ENCODE assay signal across 2 cellular contexts in genomic region chr1:229888561-229889001, GRCh38.
TF ChIP-seq lines count a peak whose summit lies in the region.

No MANE protein-coding gene starts in this region.

TF ChIP-seq in liver, 16 proteins besides CTCF, POLR2A, EP300 and RAD21:
- TF ChIP-seq JUND (IDR thresholded peaks at IDR 0.05) (no peak), HNF4G (IDR thresholded peaks at IDR 0.05) (no peak), NR2F2 (IDR thresholded peaks at IDR 0.05) (no peak), TAF1 (conservative IDR thresholded peaks at IDR 0.05) (no peak), GABPA (IDR thresholded peaks at IDR 0.05 in 1 of 2, conservative IDR thresholded peaks at IDR 0.05 in 1 of 2) (no peak), RXRA (IDR thresholded peaks at IDR 0.05) (no peak), ATF3 (IDR thresholded peaks at IDR 0.05) (no peak), SP1 (IDR thresholded peaks at IDR 0.05) (no peak), FOXA2 (IDR thresholded peaks at IDR 0.05) (no peak), HNF4A (conservative IDR thresholded peaks at IDR 0.05) (no peak)
- TF ChIP-seq, protein P1, sequence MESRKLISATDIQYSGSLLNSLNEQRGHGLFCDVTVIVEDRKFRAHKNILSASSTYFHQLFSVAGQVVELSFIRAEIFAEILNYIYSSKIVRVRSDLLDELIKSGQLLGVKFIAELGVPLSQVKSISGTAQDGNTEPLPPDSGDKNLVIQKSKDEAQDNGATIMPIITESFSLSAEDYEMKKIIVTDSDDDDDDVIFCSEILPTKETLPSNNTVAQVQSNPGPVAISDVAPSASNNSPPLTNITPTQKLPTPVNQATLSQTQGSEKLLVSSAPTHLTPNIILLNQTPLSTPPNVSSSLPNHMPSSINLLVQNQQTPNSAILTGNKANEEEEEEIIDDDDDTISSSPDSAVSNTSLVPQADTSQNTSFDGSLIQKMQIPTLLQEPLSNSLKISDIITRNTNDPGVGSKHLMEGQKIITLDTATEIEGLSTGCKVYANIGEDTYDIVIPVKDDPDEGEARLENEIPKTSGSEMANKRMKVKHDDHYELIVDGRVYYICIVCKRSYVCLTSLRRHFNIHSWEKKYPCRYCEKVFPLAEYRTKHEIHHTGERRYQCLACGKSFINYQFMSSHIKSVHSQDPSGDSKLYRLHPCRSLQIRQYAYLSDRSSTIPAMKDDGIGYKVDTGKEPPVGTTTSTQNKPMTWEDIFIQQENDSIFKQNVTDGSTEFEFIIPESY (IDR thresholded peaks at IDR 0.05), result no peak

TF ChIP-seq in HepG2, 621 proteins besides CTCF, POLR2A, EP300 and RAD21:
- TF ChIP-seq, protein P2, sequence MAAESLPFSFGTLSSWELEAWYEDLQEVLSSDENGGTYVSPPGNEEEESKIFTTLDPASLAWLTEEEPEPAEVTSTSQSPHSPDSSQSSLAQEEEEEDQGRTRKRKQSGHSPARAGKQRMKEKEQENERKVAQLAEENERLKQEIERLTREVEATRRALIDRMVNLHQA (CRISPR knock-in tag; IDR thresholded peaks at IDR 0.05), result no peak
- TF ChIP-seq CC2D1A (CRISPR knock-in tag; IDR thresholded peaks at IDR 0.05) (no peak), GLI4 (CRISPR knock-in tag; IDR thresholded peaks at IDR 0.05; ENCODE audit: borderline replicate concordance) (no peak), ZSCAN29 (CRISPR knock-in tag; conservative IDR thresholded peaks at IDR 0.05) (no peak), REL (CRISPR knock-in tag; conservative IDR thresholded peaks at IDR 0.05) (no peak), MXD4 (CRISPR knock-in tag; IDR thresholded peaks at IDR 0.05) (no peak), FOSL2 (CRISPR knock-in tag; IDR thresholded peaks at IDR 0.05) (no peak), ZNF333 (CRISPR knock-in tag; IDR thresholded peaks at IDR 0.05; ENCODE audit: borderline replicate concordance) (no peak), JUNB (CRISPR knock-in tag; IDR thresholded peaks at IDR 0.05; ENCODE audit: borderline replicate concordance) (no peak), ZNF263 (CRISPR knock-in tag; IDR thresholded peaks at IDR 0.05) (no peak), ZFP36L2 (CRISPR knock-in tag; IDR thresholded peaks at IDR 0.05) (no peak), ZKSCAN5 (CRISPR knock-in tag; IDR thresholded peaks at IDR 0.05) (no peak), HNF4G (IDR thresholded peaks at IDR 0.05; ENCODE audit: borderline replicate concordance, low read depth, low read length) (no peak), HNF4G (CRISPR knock-in tag; IDR thresholded peaks at IDR 0.05; ENCODE audit: borderline replicate concordance, low read depth) (no peak)
- TF ChIP-seq, protein P3, sequence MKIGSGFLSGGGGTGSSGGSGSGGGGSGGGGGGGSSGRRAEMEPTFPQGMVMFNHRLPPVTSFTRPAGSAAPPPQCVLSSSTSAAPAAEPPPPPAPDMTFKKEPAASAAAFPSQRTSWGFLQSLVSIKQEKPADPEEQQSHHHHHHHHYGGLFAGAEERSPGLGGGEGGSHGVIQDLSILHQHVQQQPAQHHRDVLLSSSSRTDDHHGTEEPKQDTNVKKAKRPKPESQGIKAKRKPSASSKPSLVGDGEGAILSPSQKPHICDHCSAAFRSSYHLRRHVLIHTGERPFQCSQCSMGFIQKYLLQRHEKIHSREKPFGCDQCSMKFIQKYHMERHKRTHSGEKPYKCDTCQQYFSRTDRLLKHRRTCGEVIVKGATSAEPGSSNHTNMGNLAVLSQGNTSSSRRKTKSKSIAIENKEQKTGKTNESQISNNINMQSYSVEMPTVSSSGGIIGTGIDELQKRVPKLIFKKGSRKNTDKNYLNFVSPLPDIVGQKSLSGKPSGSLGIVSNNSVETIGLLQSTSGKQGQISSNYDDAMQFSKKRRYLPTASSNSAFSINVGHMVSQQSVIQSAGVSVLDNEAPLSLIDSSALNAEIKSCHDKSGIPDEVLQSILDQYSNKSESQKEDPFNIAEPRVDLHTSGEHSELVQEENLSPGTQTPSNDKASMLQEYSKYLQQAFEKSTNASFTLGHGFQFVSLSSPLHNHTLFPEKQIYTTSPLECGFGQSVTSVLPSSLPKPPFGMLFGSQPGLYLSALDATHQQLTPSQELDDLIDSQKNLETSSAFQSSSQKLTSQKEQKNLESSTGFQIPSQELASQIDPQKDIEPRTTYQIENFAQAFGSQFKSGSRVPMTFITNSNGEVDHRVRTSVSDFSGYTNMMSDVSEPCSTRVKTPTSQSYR (CRISPR knock-in tag; IDR thresholded peaks at IDR 0.05; ENCODE audit: borderline replicate concordance), result no peak
